In the genomic region with DNA sequence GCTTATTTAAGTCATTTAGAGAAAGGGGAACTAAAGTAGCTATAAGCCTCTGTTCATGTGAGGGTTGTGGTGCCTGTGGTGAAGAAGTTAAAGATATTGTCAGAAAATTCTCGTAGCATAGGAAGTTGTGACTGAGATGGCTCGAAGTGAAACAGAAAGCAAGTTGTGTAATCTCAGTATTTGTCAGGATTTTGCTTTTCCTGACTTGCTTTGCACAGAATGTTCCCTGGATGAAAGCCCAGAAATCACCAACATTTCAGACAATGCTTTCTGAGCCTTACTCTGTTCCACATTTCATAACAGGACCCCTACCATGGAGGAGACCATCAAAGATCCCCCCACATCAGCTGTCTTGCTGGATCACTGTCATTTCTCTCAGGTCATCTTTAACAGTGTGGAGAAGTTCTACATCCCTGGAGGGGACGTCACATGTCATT, we compare ENCODE assay signal across 8 cellular contexts.
DNase-seq lines count a peak whose midpoint lies in the region; ATAC-seq, FAIRE-seq and TF ChIP-seq lines count a peak whose summit lies in the region.

No MANE protein-coding gene starts in this region.

- FAIRE-seq in islet of Langerhans (lab: Jason Lieb, UNC): peak; percentile 47

- no peaks in the 10 kb centered on the region for H4K20me1 ChIP-seq in Loucy (ENCODE audit: insufficient read depth, low read length, poor library complexity, severe bottlenecking)

- no peaks in the 10 kb centered on the region for H3K9me2 ChIP-seq in Loucy (replicated peaks; ENCODE audit: low read depth, low read length)

- DNase-seq in GM06990 (ENCODE audit: extremely low read depth, insufficient read length) (peak; percentile 39), astrocyte of the cerebellum (ENCODE audit: low read depth) (peak; percentile 63), stromal cell of bone marrow (ENCODE audit: low read depth) (peak; percentile 72), SW480 (ENCODE audit: low spot score) (no peak), NCI-H524 treated with DMSO at 0.1 percent for 48 hours (lab: John Stamatoyannopoulos, UW) (no peak)

- peaks cover 31% of the 10 kb centered on the region for H3K79me2 ChIP-seq in Loucy (ENCODE audit: insufficient read depth, low read length)

- H3K4me1 ChIP-seq in Loucy (ENCODE audit: insufficient read depth, low read length, poor library complexity, severe bottlenecking): peaks cover 38% of the 10 kb centered on the region

- TF ChIP-seq CTCF in GM06990 (IDR thresholded peaks at IDR 0.05; ENCODE audit: insufficient read depth, low read length, poor library complexity, severe bottlenecking) (no peak), Loucy (conservative IDR thresholded peaks at IDR 0.05; ENCODE audit: low read length) (no peak), astrocyte of the cerebellum (IDR thresholded peaks at IDR 0.05; ENCODE audit: low read depth, low read length, missing control alignments) (no peak)

- H2AFZ ChIP-seq in Loucy (ENCODE audit: low read length): no peak overlapping the region

- peaks cover 12% of the 10 kb centered on the region; the same call in 1 of the 2 replicates for H3F3A ChIP-seq in Loucy (ENCODE audit: low read depth)

- ATAC-seq in GM21576 (IDR thresholded peaks at IDR 0.05; ENCODE audit: unreplicated experiment): peak; percentile 72

- H3K9me3 ChIP-seq in Loucy (ENCODE audit: insufficient read depth, low read depth, low read length): no peaks in the 10 kb centered on the region

- H3K4me2 ChIP-seq in Loucy (ENCODE audit: low read depth, low read length, poor library complexity, severe bottlenecking): peak overlapping the region; percentile 66

- H3K36me3 ChIP-seq in GM06990 (ENCODE audit: control insufficient read depth, insufficient read depth, low read length) (peaks cover 6% of the 10 kb centered on the region), Loucy (ENCODE audit: insufficient read depth, low read length) (peaks cover 14% of the 10 kb centered on the region; the same call in 1 of the 2 replicates)

- H3K9ac ChIP-seq in Loucy (ENCODE audit: low read depth, low read length, poor library complexity, severe bottlenecking): peak overlapping the region; percentile 39

- in situ Hi-C loops in astrocyte of the cerebellum (cut with HindIII; ENCODE audit: low sequenced_read_pairs): no loop called here

- no peaks in the 10 kb centered on the region for H3K27me3 ChIP-seq in GM06990 (replicated peaks; ENCODE audit: control insufficient read depth, insufficient read depth, low read length)
- no peaks in the 10 kb centered on the region for H3K27me3 ChIP-seq in Loucy (ENCODE audit: insufficient read depth, low read length, poor library complexity, severe bottlenecking)

- H3K4me3 ChIP-seq in GM06990 (replicated peaks; ENCODE audit: low read depth, low read length): peak overlapping the region; percentile 29
- H3K4me3 ChIP-seq in Loucy (ENCODE audit: low read length, poor library complexity, severe bottlenecking): peak overlapping the region; percentile 59
- H3K4me3 ChIP-seq in astrocyte of the cerebellum (ENCODE audit: low read depth, low read length): peak overlapping the region; percentile 21

Comparison
In these comparisons a context has a peak if more than half of its experiments do, and no peak if none do; other contexts are left out.
1. DNase-seq: peak in GM06990 (single experiment), astrocyte of the cerebellum (single experiment) and stromal cell of bone marrow (single experiment); none in SW480 (single experiment) and NCI-H524 treated with DMSO at 0.1 percent for 48 hours (single experiment).
2. Peak in every context shown above with its lines, with median percentiles within 50 percentile points of each other: H3K4me3 ChIP-seq.